ENCODE assay signal across 8 cellular contexts in genomic region chr11:47565340-47566165, GRCh38. TPM values are rescaled to one million over a fixed set of nuclear protein-coding genes. Genes with fewer than 3 reads are reported as not detected.
A peak's percentile ranks its signal among the peaks of the same experiment; 100 is the strongest.
DNase-seq lines count a peak whose midpoint lies in the region; ATAC-seq and TF ChIP-seq lines count a peak whose summit lies in the region.

Gene PTPMT1, plus strand, starts transcription at chr11:47565599. Its CDS starts 24 bp downstream, at chr11:47565623.

- H3K4me3 Mint-ChIP-seq in chondrocyte (ENCODE audit: unreplicated experiment) = peak within 1 kb of the TSS; percentile 77

- DNase-seq in NCI-H1694 treated with DMSO at 0.1 percent for 48 hours (lab: John Stamatoyannopoulos, UW) (peak; percentile 22), NCI-H1694 (lab: John Stamatoyannopoulos, UW) (no peak), NCI-H146 (lab: John Stamatoyannopoulos, UW) (peak; percentile 82), chondrocyte (ENCODE audit: low spot score) (no peak), kidney tubule cell (ENCODE audit: low spot score) (peak; percentile 78)
- DNase-seq in activated CD4-positive, CD25-positive, alpha-beta regulatory T cell treated with anti-CD3 and anti-CD28 coated beads, Interleukin-2, amount 50 U/mL, for 16 hours (ENCODE audit: low read depth, low spot score) = peak; percentile 30
- peak; percentile 73 to 77 for DNase-seq in stimulated activated CD4-positive, alpha-beta T cell treated with anti-CD3 and anti-CD28 coated beads, Interleukin-2, amount 100 ng/mL, for 24 hours

- H3K9me3 Mint-ChIP-seq in chondrocyte (ENCODE audit: low read depth) = no peaks in the 10 kb centered on the region

- peak within 1 kb of the TSS; percentile 82 for H3K27ac Mint-ChIP-seq in chondrocyte (ENCODE audit: unreplicated experiment)

- TF ChIP-seq CTCF in chondrocyte (IDR thresholded peaks at IDR 0.05) = no peak

- peaks cover 2% of the 10 kb centered on the region for H3K36me3 Mint-ChIP-seq in chondrocyte (ENCODE audit: low read depth)

- peak; percentile 90 for ATAC-seq in HG02642 (IDR thresholded peaks at IDR 0.05; ENCODE audit: poor library complexity, unreplicated experiment)

- H3K4me1 Mint-ChIP-seq in chondrocyte (ENCODE audit: low read depth) = peaks cover 20% of the 10 kb centered on the region

- no peaks in the 10 kb centered on the region for H3K27me3 Mint-ChIP-seq in chondrocyte (ENCODE audit: low read depth)

RNA-seq across cellular contexts. Expression of gene PTPMT1, which starts in this region (rescaled TPM):
- total RNA-seq in chondrocyte = 40.4 to 48.8 TPM (median 43.5 TPM) in 3 replicates

Comparison
In these comparisons a context has a peak if more than half of its experiments do, and no peak if none do; other contexts are left out.
1. DNase-seq: peak in NCI-H1694 treated with DMSO at 0.1 percent for 48 hours (single experiment), NCI-H146 (single experiment), activated CD4-positive, CD25-positive, alpha-beta regulatory T cell treated with anti-CD3 and anti-CD28 coated beads, Interleukin-2, amount 50 U/mL, for 16 hours (single experiment), kidney tubule cell (single experiment) and stimulated activated CD4-positive, alpha-beta T cell treated with anti-CD3 and anti-CD28 coated beads, Interleukin-2, amount 100 ng/mL, for 24 hours (2 of 2); none in NCI-H1694 (single experiment) and chondrocyte (single experiment).